1 cellular context compared by ENCODE assay signal in genomic region chr22:39153220-39153860, GRCh38.
TF ChIP-seq lines count a peak whose summit lies in the region.

No MANE protein-coding gene starts in this region.

TF ChIP-seq in HepG2, 621 proteins besides CTCF, POLR2A, EP300 and RAD21 (continued from another document and continues in another):
- TF ChIP-seq ZNF530 (CRISPR knock-in tag; IDR thresholded peaks at IDR 0.05; ENCODE audit: low read depth) (no peak), NFE2L1 (CRISPR knock-in tag; IDR thresholded peaks at IDR 0.05; ENCODE audit: borderline replicate concordance) (no peak), ZNF879 (CRISPR knock-in tag; IDR thresholded peaks at IDR 0.05) (no peak), KAT7 (CRISPR knock-in tag; IDR thresholded peaks at IDR 0.05; ENCODE audit: borderline replicate concordance) (no peak), ZNF883 (CRISPR knock-in tag; IDR thresholded peaks at IDR 0.05; ENCODE audit: not compliant biosample characterization) (peak; percentile 38), ZNF205 (CRISPR knock-in tag; IDR thresholded peaks at IDR 0.05) (no peak), ZKSCAN8 (CRISPR knock-in tag; IDR thresholded peaks at IDR 0.05; ENCODE audit: borderline replicate concordance) (no peak), SOX5 (CRISPR knock-in tag; IDR thresholded peaks at IDR 0.05; ENCODE audit: borderline replicate concordance) (no peak), ZNF598 (CRISPR knock-in tag; IDR thresholded peaks at IDR 0.05; ENCODE audit: borderline replicate concordance) (0 out of 2 replicates have a peak, but pooled peaks have one; percentile 1), MTF2 (CRISPR knock-in tag; IDR thresholded peaks at IDR 0.05; ENCODE audit: borderline replicate concordance) (no peak), ZNF142 (CRISPR knock-in tag; IDR thresholded peaks at IDR 0.05) (no peak), PHB2 (IDR thresholded peaks at IDR 0.05; ENCODE audit: partially characterized antibody) (no peak), CHCHD3 (CRISPR knock-in tag; IDR thresholded peaks at IDR 0.05) (0 out of 2 replicates have a peak, but pooled peaks have one; percentile 30), ZNF749 (CRISPR knock-in tag; IDR thresholded peaks at IDR 0.05; ENCODE audit: borderline replicate concordance) (no peak), HOMEZ (CRISPR knock-in tag; IDR thresholded peaks at IDR 0.05; ENCODE audit: low read depth) (no peak), ZNF691 (CRISPR knock-in tag; IDR thresholded peaks at IDR 0.05; ENCODE audit: borderline replicate concordance, low read depth) (no peak), ZFP90 (CRISPR knock-in tag; IDR thresholded peaks at IDR 0.05; ENCODE audit: borderline replicate concordance) (no peak), ZNF704 (CRISPR knock-in tag; IDR thresholded peaks at IDR 0.05; ENCODE audit: borderline replicate concordance) (0 out of 2 replicates have a peak, but pooled peaks have one; percentile 10), ZNF362 (CRISPR knock-in tag; IDR thresholded peaks at IDR 0.05; ENCODE audit: borderline replicate concordance) (no peak), THAP7 (CRISPR knock-in tag; IDR thresholded peaks at IDR 0.05) (no peak), TRIM24 (CRISPR knock-in tag; IDR thresholded peaks at IDR 0.05) (no peak), ZNF614 (CRISPR knock-in tag; IDR thresholded peaks at IDR 0.05; ENCODE audit: borderline replicate concordance) (no peak), ZNF564 (CRISPR knock-in tag; IDR thresholded peaks at IDR 0.05) (no peak), ZNF512B (CRISPR knock-in tag; IDR thresholded peaks at IDR 0.05; ENCODE audit: borderline replicate concordance) (no peak), NR3C1 (CRISPR knock-in tag; IDR thresholded peaks at IDR 0.05) (no peak), KAT8 (CRISPR knock-in tag; IDR thresholded peaks at IDR 0.05) (no peak), THYN1 (CRISPR knock-in tag; IDR thresholded peaks at IDR 0.05; ENCODE audit: borderline replicate concordance, low read depth) (no peak), ZNF552 (CRISPR knock-in tag; IDR thresholded peaks at IDR 0.05; ENCODE audit: borderline replicate concordance) (no peak), BCL3 (CRISPR knock-in tag; IDR thresholded peaks at IDR 0.05) (no peak), ARNT2 (CRISPR knock-in tag; IDR thresholded peaks at IDR 0.05; ENCODE audit: low read depth) (no peak), PHF8 (CRISPR knock-in tag; IDR thresholded peaks at IDR 0.05) (no peak), ZNF503 (CRISPR knock-in tag; IDR thresholded peaks at IDR 0.05) (no peak), ZNF687 (CRISPR knock-in tag; IDR thresholded peaks at IDR 0.05) (peak; percentile 55; the same call in 1 of the 2 replicates), ZNF709 (CRISPR knock-in tag; IDR thresholded peaks at IDR 0.05) (no peak), ZBTB8A (CRISPR knock-in tag; IDR thresholded peaks at IDR 0.05; ENCODE audit: borderline replicate concordance, low read depth) (no peak), SOX6 (IDR thresholded peaks at IDR 0.05) (no peak), SOX6 (CRISPR knock-in tag; IDR thresholded peaks at IDR 0.05) (no peak), ARHGAP35 (CRISPR knock-in tag; IDR thresholded peaks at IDR 0.05; ENCODE audit: borderline replicate concordance) (no peak), ZNF605 (CRISPR knock-in tag; IDR thresholded peaks at IDR 0.05) (0 out of 2 replicates have a peak, but pooled peaks have one; percentile 50)
